In genomic region chr3:190444576-190445145, GRCh38 we compare ENCODE assay signal across 22 cellular contexts. TPM values are rescaled to one million over a fixed set of nuclear protein-coding genes. Genes with fewer than 3 reads are reported as not detected.
"Had no signal": no experiment of that assay in that cellular context is flagged by ENCODE, and none has a peak within 500 bp of the region (broad histone marks: within the 10 kb centered on the region; RNA-seq: fewer than 3 reads in every experiment).

No MANE protein-coding gene starts in this region.

- DNase-seq: activated CD4-positive, alpha-beta memory T cell treated with anti-CD3 and anti-CD28 coated beads for 36 hours; activated CD8-positive, alpha-beta memory T cell treated with anti-CD3 and anti-CD28 coated beads, Interleukin-2, amount 10 ng/mL, durations not matched to agents 7 days and 5 days; activated naive CD4-positive, alpha-beta T cell treated with anti-CD3 and anti-CD28 coated beads for 36 hours; aorta; cerebellar nuclear complex; dermis blood vessel endothelial cell; effector memory CD4-positive, alpha-beta T cell; esophagus squamous epithelium; head of caudate nucleus; kidney; stimulated activated CD4-positive, alpha-beta T cell treated with anti-CD3 and anti-CD28 coated beads, Interleukin-4, amount 100 ng/mL, for 4 hours had no signal

- H3K27ac ChIP-seq: esophagus squamous epithelium had no signal

- H3K27me3 ChIP-seq: esophagus squamous epithelium had no signal

- H3K4me3 ChIP-seq: esophagus squamous epithelium, lung had no signal

- H3K9me3 ChIP-seq: esophagus squamous epithelium had no signal

- H3K4me1 ChIP-seq: esophagus squamous epithelium had no signal

- ATAC-seq: activated CD8-positive, alpha-beta memory T cell treated with anti-CD3 and anti-CD28 coated beads, Interleukin-2, amount 10 ng/mL, durations not matched to agents 7 days and 5 days; left lobe of liver; sciatic nerve; stimulated activated memory B cell treated with anti-CD40 and anti-IgM and Interleukin-4, amounts not matched to agents 10 μg/mL and 1 μg/mL and 100 μg/mL, for 72 hours had no signal

- FAIRE-seq: bronchial epithelial cell, endothelial cell of umbilical vein, frontal cortex, kidney, TTC549 had no signal

- H3K36me3 ChIP-seq: esophagus squamous epithelium had no signal

RNA-seq across cellular contexts. Expression of gene TMEM207, which starts 5.0 kb away (rescaled TPM):
- total RNA-seq: activated CD4-positive, alpha-beta memory T cell treated with anti-CD3 and anti-CD28 coated beads for 36 hours; activated CD8-positive, alpha-beta memory T cell treated with anti-CD3 and anti-CD28 coated beads, Interleukin-2, amount 10 ng/mL, durations not matched to agents 7 days and 5 days; activated naive CD4-positive, alpha-beta T cell treated with anti-CD3 and anti-CD28 coated beads for 36 hours; aorta; bronchial epithelial cell; dermis blood vessel endothelial cell; endothelial cell of umbilical vein; esophagus squamous epithelium; frontal cortex; kidney; left lobe of liver; lung; mesothelial cell of epicardium; sciatic nerve; ureter had no signal
- polyA plus RNA-seq: aorta, endothelial cell of umbilical vein, lung, thymus had no signal

RNA-seq across cellular contexts. Expression of gene CLDN16, which starts 56.7 kb away (rescaled TPM):
- total RNA-seq: activated CD4-positive, alpha-beta memory T cell treated with anti-CD3 and anti-CD28 coated beads for 36 hours; activated CD8-positive, alpha-beta memory T cell treated with anti-CD3 and anti-CD28 coated beads, Interleukin-2, amount 10 ng/mL, durations not matched to agents 7 days and 5 days; activated naive CD4-positive, alpha-beta T cell treated with anti-CD3 and anti-CD28 coated beads for 36 hours; aorta; endothelial cell of umbilical vein had no signal
- polyA plus RNA-seq: aorta had no signal
